Comparison of ENCODE assay signal across 1 cellular context in genomic region chr17:2780931-2781454, GRCh38.
TF ChIP-seq lines count a peak whose summit lies in the region.

No MANE protein-coding gene starts in this region.

TF ChIP-seq in H1, 55 proteins besides CTCF, POLR2A, EP300 and RAD21:
- TF ChIP-seq MAFK (IDR thresholded peaks at IDR 0.05; ENCODE audit: low read depth, low read length) (no peak), CREB1 (IDR thresholded peaks at IDR 0.05) (no peak), EZH2 (IDR thresholded peaks at IDR 0.05; ENCODE audit: low read depth, low read length, severe bottlenecking) (no peak), SUZ12 (IDR thresholded peaks at IDR 0.05; ENCODE audit: low read length) (no peak), SP1 (IDR thresholded peaks at IDR 0.05; ENCODE audit: low read depth, low read length) (no peak), TAF1 (IDR thresholded peaks at IDR 0.05; ENCODE audit: low read depth, low read length) (no peak), FOSL1 (IDR thresholded peaks at IDR 0.05; ENCODE audit: insufficient read depth, low read depth, low read length) (no peak), BRCA1 (IDR thresholded peaks at IDR 0.05; ENCODE audit: low read depth, low read length) (no peak), EGR1 (IDR thresholded peaks at IDR 0.05; ENCODE audit: borderline replicate concordance, low read depth, low read length) (no peak)
